8 cellular contexts compared by ENCODE assay signal in the genomic region with DNA sequence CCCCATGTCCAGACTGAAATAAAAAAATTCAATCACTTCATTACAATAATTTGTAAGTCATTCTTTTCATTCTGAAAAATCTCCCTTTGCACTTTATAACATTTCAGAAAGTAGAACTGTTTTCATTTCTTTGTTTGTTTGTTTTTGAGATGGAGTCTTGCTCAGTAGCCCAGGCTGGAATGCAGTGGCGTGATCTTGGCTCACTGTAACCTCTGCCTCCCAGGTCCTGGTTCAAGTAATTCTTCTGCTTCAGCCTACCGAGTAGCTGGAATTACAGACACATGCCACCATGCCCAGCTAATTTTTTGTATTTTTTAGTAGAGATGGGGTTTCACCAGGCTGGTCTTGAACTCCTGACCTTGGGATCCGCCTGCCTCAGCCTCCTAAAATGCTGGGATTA. TPM values are rescaled to one million over a fixed set of nuclear protein-coding genes. Genes with fewer than 3 reads are reported as not detected.
DNase-seq lines count a peak whose midpoint lies in the region; ATAC-seq and TF ChIP-seq lines count a peak whose summit lies in the region.
"Not testable (repeated sequence)": the region's sequence is repeated elsewhere in the genome, so short reads cannot be mapped to it uniquely, and the experiment has no call there.

No MANE protein-coding gene starts in this region.

- H3K4me3 Mint-ChIP-seq in activated T-helper 17 cell treated with anti-CD3 and anti-CD28 coated beads, Interleukin-2, amount 50 U/mL, for 72 hours, result peak overlapping the region; percentile 61
- not testable (repeated sequence) for H3K4me3 Mint-ChIP-seq in stimulated activated naive CD8-positive, alpha-beta T cell treated with anti-CD3 and anti-CD28 coated beads, Interleukin-15, Interleukin-2, amounts not matched to agents 100 ng/mL and 50 ng/mL, for 24 hours

- H3K4me3 ChIP-seq in MM.1S (ENCODE audit: low read length); ascending aorta; choroid plexus epithelial cell (ENCODE audit: low read depth, low read length); gastroesophageal sphincter; osteoblast (ENCODE audit: insufficient read depth, low read length): not testable (repeated sequence)

- intact Hi-C loops in ascending aorta (cut with DNase I), result loop anchor here (2.0 to 10.0 kb wide), 2 partner anchors 44 to 116 kb away; no protein-coding TSS in a partner anchor

- not testable (repeated sequence) for H3K36me3 Mint-ChIP-seq in activated T-helper 17 cell treated with anti-CD3 and anti-CD28 coated beads, Interleukin-2, amount 50 U/mL, for 72 hours (ENCODE audit: low read depth); stimulated activated naive CD8-positive, alpha-beta T cell treated with anti-CD3 and anti-CD28 coated beads, Interleukin-15, Interleukin-2, amounts not matched to agents 100 ng/mL and 50 ng/mL, for 24 hours (ENCODE audit: low read depth)

- not testable (repeated sequence) for H3K9me2 ChIP-seq in MM.1S (replicated peaks; ENCODE audit: insufficient read depth, low read length)

- not testable (repeated sequence) for TF ChIP-seq CTCF in MM.1S (IDR thresholded peaks at IDR 0.05; ENCODE audit: low read length); ascending aorta (IDR thresholded peaks at IDR 0.05); choroid plexus epithelial cell (conservative IDR thresholded peaks at IDR 0.05; ENCODE audit: low read depth, low read length); gastroesophageal sphincter (IDR thresholded peaks at IDR 0.05); osteoblast (IDR thresholded peaks at IDR 0.05; ENCODE audit: extremely low read depth, low read depth, low read length)

- not testable (repeated sequence) for H3F3A ChIP-seq in MM.1S (ENCODE audit: insufficient read depth, low read length)

- H3K27ac ChIP-seq in MM.1S (ENCODE audit: low read length), result not testable (repeated sequence)
- H3K27ac ChIP-seq in ascending aorta, result peak overlapping the region; percentile 12 to 25
- peak overlapping the region in 3 of 4 donors; percentile 51 to 71 (median 58) for H3K27ac ChIP-seq in gastroesophageal sphincter
- H3K27ac ChIP-seq in osteoblast (ENCODE audit: low read depth, low read length), result peak overlapping the region; percentile 68

- H3K4me1 ChIP-seq in MM.1S (ENCODE audit: low read length); ascending aorta: not testable (repeated sequence)
- H3K4me1 ChIP-seq in gastroesophageal sphincter (peaks cover 0 to 29% (median 2%) of the 10 kb centered on the region in 3 donors), osteoblast (ENCODE audit: insufficient read depth, low read length) (peaks cover 11% of the 10 kb centered on the region)

- not testable (repeated sequence) for H3K79me2 ChIP-seq in MM.1S (ENCODE audit: low read length); osteoblast (ENCODE audit: insufficient read depth, low read length)

- DNase-seq in Daoy (ENCODE audit: low read depth), result peak; percentile 13
- DNase-seq in MM.1S; ascending aorta (ENCODE audit: low spot score in 2 of 2); osteoblast (ENCODE audit: insufficient read length, low spot score, missing footprints): not testable (repeated sequence)
- peak; percentile 42 for DNase-seq in choroid plexus epithelial cell (ENCODE audit: low read depth)

- not testable (repeated sequence) for H4K20me1 ChIP-seq in MM.1S (ENCODE audit: insufficient read depth, low read length); osteoblast (ENCODE audit: insufficient read depth, low read length)

- H3K9me3 Mint-ChIP-seq in activated T-helper 17 cell treated with anti-CD3 and anti-CD28 coated beads, Interleukin-2, amount 50 U/mL, for 72 hours; stimulated activated naive CD8-positive, alpha-beta T cell treated with anti-CD3 and anti-CD28 coated beads, Interleukin-15, Interleukin-2, amounts not matched to agents 100 ng/mL and 50 ng/mL, for 24 hours: not testable (repeated sequence)

- TF ChIP-seq EP300 in gastroesophageal sphincter (IDR thresholded peaks at IDR 0.05), result not testable (repeated sequence)

- not testable (repeated sequence) for H3K36me3 ChIP-seq in MM.1S (replicated peaks; ENCODE audit: insufficient read depth, low read length); ascending aorta; gastroesophageal sphincter; osteoblast (ENCODE audit: insufficient read depth, low read length)

- 53 to 100% methylated on average over 1 to 3 of the region's 3 CpGs for WGBS in gastroesophageal sphincter (ENCODE audit: low coverage in 1 of 2), 2 donors

- TF ChIP-seq POLR2A in gastroesophageal sphincter (IDR thresholded peaks at IDR 0.05), result not testable (repeated sequence)

- not testable (repeated sequence) for H3K27me3 Mint-ChIP-seq in activated T-helper 17 cell treated with anti-CD3 and anti-CD28 coated beads, Interleukin-2, amount 50 U/mL, for 72 hours; stimulated activated naive CD8-positive, alpha-beta T cell treated with anti-CD3 and anti-CD28 coated beads, Interleukin-15, Interleukin-2, amounts not matched to agents 100 ng/mL and 50 ng/mL, for 24 hours

- not testable (repeated sequence) for H3K9me3 ChIP-seq in MM.1S (replicated peaks; ENCODE audit: insufficient read depth, low read length); ascending aorta; gastroesophageal sphincter; osteoblast (ENCODE audit: low read depth, low read length)

- not testable (repeated sequence) for H3K27me3 ChIP-seq in MM.1S (replicated peaks; ENCODE audit: insufficient read depth, low read length); ascending aorta; gastroesophageal sphincter; osteoblast (ENCODE audit: insufficient read depth, low read length)

- H3K27ac Mint-ChIP-seq in activated T-helper 17 cell treated with anti-CD3 and anti-CD28 coated beads, Interleukin-2, amount 50 U/mL, for 72 hours, result not testable (repeated sequence)
- peak overlapping the region; percentile 64 for H3K27ac Mint-ChIP-seq in stimulated activated naive CD8-positive, alpha-beta T cell treated with anti-CD3 and anti-CD28 coated beads, Interleukin-15, Interleukin-2, amounts not matched to agents 100 ng/mL and 50 ng/mL, for 24 hours

- H3K4me1 Mint-ChIP-seq in activated T-helper 17 cell treated with anti-CD3 and anti-CD28 coated beads, Interleukin-2, amount 50 U/mL, for 72 hours, result not testable (repeated sequence)
- H3K4me1 Mint-ChIP-seq in stimulated activated naive CD8-positive, alpha-beta T cell treated with anti-CD3 and anti-CD28 coated beads, Interleukin-15, Interleukin-2, amounts not matched to agents 100 ng/mL and 50 ng/mL, for 24 hours (ENCODE audit: low read depth), result peaks cover 27% of the 10 kb centered on the region

- not testable (repeated sequence) for ATAC-seq in activated T-helper 17 cell treated with anti-CD3 and anti-CD28 coated beads, Interleukin-2, amount 50 U/mL, for 72 hours (replicated peaks); gastroesophageal sphincter

- H3K4me2 ChIP-seq in MM.1S (ENCODE audit: low read depth, low read length); osteoblast (ENCODE audit: insufficient read depth, low read length): not testable (repeated sequence)

- H3K9ac ChIP-seq in MM.1S (ENCODE audit: low read length), result not testable (repeated sequence)

- peak overlapping the region; percentile 77; the same call in 1 of the 2 replicates for H2AFZ ChIP-seq in MM.1S (ENCODE audit: low read length)
- not testable (repeated sequence) for H2AFZ ChIP-seq in osteoblast (ENCODE audit: low read length)

RNA-seq across cellular contexts. Expression of gene KIAA0408, which starts 38.0 kb away (rescaled TPM):
- 1.9 and 5.9 TPM in 2 replicates for total RNA-seq in Daoy (2014; rRNA removed; shearing (Covaris generic))
- total RNA-seq in activated T-helper 17 cell treated with anti-CD3 and anti-CD28 coated beads, Interleukin-2, amount 50 U/mL, for 72 hours, result 10 to 100 TPM; 10.8 to 13.8 TPM
- total RNA-seq in ascending aorta (not detected), gastroesophageal sphincter (10 to 100 TPM; 25.2 to 83.3 (median 47.8) TPM), osteoblast (1.8 and 2.5 TPM in 2 replicates)
